24 cellular contexts compared by ENCODE assay signal in the genomic region with DNA sequence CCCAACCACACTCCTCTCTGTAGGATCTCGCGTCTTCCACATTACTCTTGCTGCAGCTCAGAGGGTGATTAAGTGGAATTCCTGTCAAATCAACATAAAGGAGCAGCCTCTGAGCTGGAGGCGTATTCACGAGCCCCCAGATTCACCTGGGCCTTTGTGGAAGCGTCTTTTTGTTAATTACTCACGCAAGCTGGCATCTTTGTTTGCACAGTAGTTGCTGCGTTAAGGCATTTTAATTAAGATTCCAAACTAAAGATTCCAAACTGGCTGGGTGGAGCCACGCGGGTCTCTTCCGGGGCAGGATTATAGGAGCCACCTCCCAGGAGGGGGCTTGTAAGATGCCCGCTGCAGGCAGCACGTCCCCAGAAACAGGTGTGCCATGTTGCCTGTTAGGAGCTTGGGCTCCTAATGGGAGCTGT. TPM values are rescaled to one million over a fixed set of nuclear protein-coding genes. Genes with fewer than 3 reads are reported as not detected.
"Had no signal": no experiment of that assay in that cellular context is flagged by ENCODE, and none has a peak within 500 bp of the region (broad histone marks: within the 10 kb centered on the region; RNA-seq: fewer than 3 reads in every experiment).

No MANE protein-coding gene starts in this region.

- H3K36me3 Mint-ChIP-seq: activated naive CD8-positive, alpha-beta T cell; naive thymus-derived CD4-positive, alpha-beta T cell had no signal

- H3K27ac Mint-ChIP-seq: activated naive CD8-positive, alpha-beta T cell; activated T-cell treated with anti-CD3 and anti-CD28 coated beads, Interleukin-2, amount 50 U/mL, for 72 hours; dendritic cell treated with granulocyte-macrophage colony-stimulating factor and Interleukin-4, amounts not matched to agents 40 ng/mL and 50 ng/mL, for 4 days; naive thymus-derived CD4-positive, alpha-beta T cell had no signal

- H3K9me3 Mint-ChIP-seq: activated T-cell treated with anti-CD3 and anti-CD28 coated beads, Interleukin-2, amount 50 U/mL, for 72 hours; central memory CD8-positive, alpha-beta T cell; dendritic cell treated with granulocyte-macrophage colony-stimulating factor and Interleukin-4, amounts not matched to agents 40 ng/mL and 50 ng/mL, for 4 days had no signal

- H3K4me3 ChIP-seq: body of pancreas, gastrocnemius medialis, heart right ventricle, left lung, mucosa of descending colon had no signal

- H3K36me3 ChIP-seq: gastrocnemius medialis, heart right ventricle, left lung had no signal

- FAIRE-seq: keratinocyte had no signal

- H3K4me1 Mint-ChIP-seq: central memory CD8-positive, alpha-beta T cell; naive thymus-derived CD4-positive, alpha-beta T cell had no signal

- H3K4me1 ChIP-seq: body of pancreas, gastrocnemius medialis, left lung had no signal

- DNase-seq: activated CD4-positive, alpha-beta T cell treated with anti-CD3 and anti-CD28 coated beads, Interleukin-2, amount 50 U/mL, for 4 hours; activated CD4-positive, CD25-positive, alpha-beta regulatory T cell treated with anti-CD3 and anti-CD28 coated beads, Interleukin-2, amount 50 U/mL, for 72 hours; activated gamma-delta T cell; activated T-cell treated with anti-CD3 and anti-CD28 coated beads, Interleukin-2, amount 50 U/mL, for 72 hours; amniotic stem cell; erythroblast; gastrocnemius medialis; heart right ventricle; mammary epithelial cell; mucosa of descending colon; naive thymus-derived CD4-positive, alpha-beta T cell; SHP77 treated with DMSO at 0.1 percent for 48 hours; T-helper 1 cell; T1000 had no signal

- H3K27ac ChIP-seq: body of pancreas, gastrocnemius medialis, heart right ventricle had no signal

- ATAC-seq: activated T-cell treated with anti-CD3 and anti-CD28 coated beads, Interleukin-2, amount 50 U/mL, for 72 hours; body of pancreas; gastrocnemius medialis; heart right ventricle; left lung; mucosa of descending colon; naive thymus-derived CD4-positive, alpha-beta T cell; SK-N-SH treated with all-trans-retinoic acid at 6 μM for 48 hours had no signal

- H3K4me3 Mint-ChIP-seq: activated naive CD8-positive, alpha-beta T cell; activated T-cell treated with anti-CD3 and anti-CD28 coated beads, Interleukin-2, amount 50 U/mL, for 72 hours; central memory CD8-positive, alpha-beta T cell; dendritic cell treated with granulocyte-macrophage colony-stimulating factor and Interleukin-4, amounts not matched to agents 40 ng/mL and 50 ng/mL, for 4 days; naive thymus-derived CD4-positive, alpha-beta T cell had no signal

- H3K9me3 ChIP-seq: body of pancreas, gastrocnemius medialis, heart right ventricle, left lung, mucosa of descending colon had no signal

RNA-seq across cellular contexts. Expression of a gene that starts 21.5 kb away (rescaled TPM):
- total RNA-seq: activated T-cell treated with anti-CD3 and anti-CD28 coated beads, Interleukin-2, amount 50 U/mL, for 72 hours; body of pancreas; gastrocnemius medialis; heart right ventricle; left lung; mammary epithelial cell; mucosa of descending colon; naive thymus-derived CD4-positive, alpha-beta T cell; omental fat pad; pulmonary artery endothelial cell; sciatic nerve had no signal
- polyA plus RNA-seq: heart right ventricle; keratinocyte; mammary epithelial cell; naive thymus-derived CD4-positive, alpha-beta T cell had no signal
